Comparison of ENCODE assay signal across 7 cellular contexts in the genomic region with DNA sequence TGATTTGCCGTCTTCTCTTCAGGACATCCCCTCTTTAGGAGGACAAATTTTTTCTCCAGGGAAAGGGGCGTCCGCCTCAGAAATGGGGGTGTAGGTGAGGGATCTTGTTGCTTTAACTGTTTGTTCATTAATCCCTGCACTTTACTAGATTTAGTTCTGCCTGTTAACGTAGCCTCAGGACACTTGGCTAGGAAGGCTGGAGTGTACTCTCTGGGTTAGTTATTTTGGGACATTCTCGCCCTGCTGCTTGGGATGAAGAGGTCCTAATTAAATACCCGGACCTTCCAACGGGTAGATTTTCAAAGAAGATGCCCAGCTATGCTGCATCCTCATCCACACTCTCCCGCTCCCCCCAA. TPM values are rescaled to one million over a fixed set of nuclear protein-coding genes. Genes with fewer than 3 reads are reported as not detected.
DNase-seq lines count a peak whose midpoint lies in the region; ATAC-seq, FAIRE-seq and TF ChIP-seq lines count a peak whose summit lies in the region.

No MANE protein-coding gene starts in this region.

- 0 out of 2 replicates have a peak overlapping the region, but pooled peaks have one; percentile 17 for H3K4me2 ChIP-seq in KMS-11
- H3K4me2 ChIP-seq in astrocyte (ENCODE audit: low read length) = peak overlapping the region; percentile 87

- H3K4me1 ChIP-seq in KMS-11 (ENCODE audit: low read depth, poor library complexity, severe bottlenecking) = no peaks in the 10 kb centered on the region
- H3K4me1 ChIP-seq in astrocyte (ENCODE audit: insufficient read depth, low read length) = peaks cover 9% of the 10 kb centered on the region
- H3K4me1 ChIP-seq in iPS-20b (ENCODE audit: insufficient read depth, low read length) = no peaks in the 10 kb centered on the region
- H3K4me1 ChIP-seq in stomach smooth muscle (ENCODE audit: control insufficient read depth, insufficient read depth, low read length) = peaks cover 10% of the 10 kb centered on the region

- H3K27me3 ChIP-seq in KMS-11 (ENCODE audit: insufficient read depth, low read depth) (no peaks in the 10 kb centered on the region), astrocyte (ENCODE audit: insufficient read depth, low read length) (no peaks in the 10 kb centered on the region), iPS-20b (ENCODE audit: insufficient read depth, low read length) (peaks cover 45% of the 10 kb centered on the region), stomach smooth muscle (ENCODE audit: control insufficient read depth in 1 of 2, insufficient read depth in 2 of 2, low read length in 2 of 2) (no peaks in the 10 kb centered on the region)

- no peaks in the 10 kb centered on the region for H3K9me3 Mint-ChIP-seq in astrocyte (ENCODE audit: unreplicated experiment)

- H3K4me3 Mint-ChIP-seq in astrocyte (ENCODE audit: unreplicated experiment) = peak overlapping the region; percentile 90

- H3K4me3 ChIP-seq in KMS-11 (IDR thresholded peaks at IDR 0.05; ENCODE audit: insufficient read depth, low read depth, low read length) (no peak overlapping the region), astrocyte (ENCODE audit: insufficient read depth, low read depth, low read length) (peak overlapping the region; percentile 62), iPS-20b (ENCODE audit: low read length) (peak overlapping the region; percentile 68), stomach smooth muscle (ENCODE audit: low read length in 2 of 2) (peak overlapping the region; percentile 60 to 71)

- FAIRE-seq in astrocyte (lab: Jason Lieb, UNC) = no peak

- H4K20me1 ChIP-seq in KMS-11 (ENCODE audit: insufficient read depth) (no peaks in the 10 kb centered on the region), astrocyte (ENCODE audit: insufficient read depth, low read length) (no peaks in the 10 kb centered on the region)

- H3K4me1 Mint-ChIP-seq in astrocyte (ENCODE audit: low read depth, unreplicated experiment) = peaks cover 26% of the 10 kb centered on the region

- ATAC-seq in GM21529 (IDR thresholded peaks at IDR 0.05; ENCODE audit: unreplicated experiment) = no peak

- no peaks in the 10 kb centered on the region for H3K36me3 ChIP-seq in KMS-11 (ENCODE audit: insufficient read depth)
- no peaks in the 10 kb centered on the region for H3K36me3 ChIP-seq in astrocyte (ENCODE audit: insufficient read depth, low read length)
- H3K36me3 ChIP-seq in iPS-20b (ENCODE audit: insufficient read depth, low read depth, low read length) = no peaks in the 10 kb centered on the region
- H3K36me3 ChIP-seq in stomach smooth muscle (ENCODE audit: control insufficient read depth in 2 of 2, insufficient read depth in 2 of 2, low read length in 2 of 2) = no peaks in the 10 kb centered on the region

- no peaks in the 10 kb centered on the region for H3K27me3 Mint-ChIP-seq in astrocyte (ENCODE audit: low read depth, unreplicated experiment)

- H3K36me3 Mint-ChIP-seq in astrocyte (ENCODE audit: low read depth, unreplicated experiment) = peaks cover 1% of the 10 kb centered on the region

- H3K27ac ChIP-seq in KMS-11 = no peak overlapping the region
- H3K27ac ChIP-seq in astrocyte (ENCODE audit: low read depth, low read length) = peak overlapping the region; percentile 11
- no peak overlapping the region for H3K27ac ChIP-seq in iPS-20b (ENCODE audit: low read length)
- no peak overlapping the region for H3K27ac ChIP-seq in stomach smooth muscle (ENCODE audit: low read length)

- no peak for TF ChIP-seq CTCF in KMS-11 (conservative IDR thresholded peaks at IDR 0.05; ENCODE audit: low read depth, low read length)
- no peak for TF ChIP-seq CTCF in astrocyte (IDR thresholded peaks at IDR 0.05; ENCODE audit: insufficient read depth, low read depth, low read length)

- peak overlapping the region; percentile 58 for H3K27ac Mint-ChIP-seq in astrocyte (ENCODE audit: unreplicated experiment)

- H3K79me2 ChIP-seq in KMS-11 (ENCODE audit: insufficient read depth, low read depth) = no peaks in the 10 kb centered on the region
- H3K79me2 ChIP-seq in astrocyte (ENCODE audit: insufficient read depth, low read length) = peaks cover 6% of the 10 kb centered on the region

- H3K9me3 ChIP-seq in astrocyte (ENCODE audit: insufficient read depth, low read depth, low read length) (no peaks in the 10 kb centered on the region), iPS-20b (ENCODE audit: insufficient read depth, low read depth, low read length) (peaks cover 6% of the 10 kb centered on the region; the same call in 1 of the 2 replicates), stomach smooth muscle (ENCODE audit: control insufficient read depth in 2 of 2, low read length in 2 of 2) (no peaks in the 10 kb centered on the region)

- peak overlapping the region; percentile 52; the same call in 1 of the 2 replicates for H2AFZ ChIP-seq in KMS-11 (ENCODE audit: low read depth)
- peak overlapping the region; percentile 77 for H2AFZ ChIP-seq in astrocyte (ENCODE audit: low read depth, low read length)

- no peak for DNase-seq in astrocyte (ENCODE audit: low read depth)
- no peak for DNase-seq in dedifferentiated amniotic fluid mesenchymal stem cell (ENCODE audit: extremely low spot score)
- DNase-seq in HUDEP-2 (lab: John Stamatoyannopoulos, UW; ENCODE audit: unreplicated experiment in 76 of 76) = no peak

- H3K9ac ChIP-seq in KMS-11 (no peak overlapping the region), astrocyte (ENCODE audit: low read length) (peak overlapping the region; percentile 80), iPS-20b (ENCODE audit: low read depth, low read length) (no peak overlapping the region; the same call in 1 of the 2 replicates), stomach smooth muscle (ENCODE audit: low read length in 2 of 2) (peak overlapping the region in 1 of 2 donors; percentile 44)

RNA-seq across cellular contexts. Expression of gene ZNF365, which starts 0.6 kb away (rescaled TPM):
- total RNA-seq in astrocyte = 8.9 and 11.0 TPM in 2 replicates
